ENCODE assay signal across 35 cellular contexts in genomic region chr2:238950551-238950950, GRCh38.
DNase-seq lines count a peak whose midpoint lies in the region; ATAC-seq, FAIRE-seq and TF ChIP-seq lines count a peak whose summit lies in the region.
"Had no signal": no experiment of that assay in that cellular context is flagged by ENCODE, and none has a peak within 500 bp of the region (broad histone marks: within the 10 kb centered on the region; RNA-seq: fewer than 3 reads in every experiment).

No MANE protein-coding gene starts in this region.

- intact Hi-C loops in PC-3 (cut with micrococcal nuclease) (no loop called here), lower lobe of right lung (cut with DNase I) (no loop called here)

- H3K9ac ChIP-seq in PC-3 (ENCODE audit: low read length), result peak overlapping the region; percentile 86; the same call in 1 of the 2 replicates
- H3K9ac ChIP-seq in astrocyte (ENCODE audit: low read length), result no peak overlapping the region
- H3K9ac ChIP-seq: SK-N-SH had no signal

- H3K4me3 ChIP-seq in PC-3 (ENCODE audit: low read length) (no peak overlapping the region), astrocyte (ENCODE audit: insufficient read depth, low read depth, low read length) (no peak overlapping the region), lower lobe of right lung (no peak overlapping the region)
- H3K4me3 ChIP-seq: GM23338, MG63, mucosa of descending colon, PC-9, transverse colon had no signal

- H3K9me3 Mint-ChIP-seq in astrocyte (ENCODE audit: unreplicated experiment) (no peaks in the 10 kb centered on the region), progenitor cell of endocrine pancreas (ENCODE audit: low read depth) (no peaks in the 10 kb centered on the region)
- H3K9me3 Mint-ChIP-seq in stimulated activated memory B cell treated with anti-CD40 and anti-IgM and Interleukin-4, amounts not matched to agents 10 μg/mL and 1 μg/mL and 100 μg/mL, for 72 hours, result no peaks in the 10 kb centered on the region
- H3K9me3 Mint-ChIP-seq in activated naive CD8-positive, alpha-beta T cell treated with anti-CD3 and anti-CD28 coated beads, Interleukin-2, amount 50 U/mL, for 24 hours, result no peaks in the 10 kb centered on the region
- H3K9me3 Mint-ChIP-seq: activated T-cell treated with anti-CD3 and anti-CD28 coated beads, Interleukin-2, amount 50 U/mL, for 24 hours; effector memory CD8-positive, alpha-beta T cell; HFFc6; natural killer cell treated with Interleukin-12 subunit alpha and Interleukin-12 subunit beta and Interleukin-15 and Interleukin-18, amount 100 ng/mL, for 72 hours had no signal

- no peak for FAIRE-seq in astrocyte (lab: Jason Lieb, UNC)
- FAIRE-seq: GM12891, islet of Langerhans had no signal

- H3K4me3 Mint-ChIP-seq in astrocyte (ENCODE audit: unreplicated experiment) (no peak overlapping the region), progenitor cell of endocrine pancreas (ENCODE audit: low read depth) (no peak overlapping the region)
- no peak overlapping the region for H3K4me3 Mint-ChIP-seq in stimulated activated memory B cell treated with anti-CD40 and anti-IgM and Interleukin-4, amounts not matched to agents 10 μg/mL and 1 μg/mL and 100 μg/mL, for 72 hours
- H3K4me3 Mint-ChIP-seq in activated naive CD8-positive, alpha-beta T cell treated with anti-CD3 and anti-CD28 coated beads, Interleukin-2, amount 50 U/mL, for 24 hours, result no peak overlapping the region
- H3K4me3 Mint-ChIP-seq: activated T-cell treated with anti-CD3 and anti-CD28 coated beads, Interleukin-2, amount 50 U/mL, for 24 hours; effector memory CD8-positive, alpha-beta T cell; GM23338; HFFc6; natural killer cell treated with Interleukin-12 subunit alpha and Interleukin-12 subunit beta and Interleukin-15 and Interleukin-18, amount 100 ng/mL, for 72 hours had no signal

- H3K36me3 Mint-ChIP-seq in astrocyte (ENCODE audit: low read depth, unreplicated experiment) (no peaks in the 10 kb centered on the region), progenitor cell of endocrine pancreas (ENCODE audit: insufficient read depth) (no peaks in the 10 kb centered on the region)
- H3K36me3 Mint-ChIP-seq in stimulated activated memory B cell treated with anti-CD40 and anti-IgM and Interleukin-4, amounts not matched to agents 10 μg/mL and 1 μg/mL and 100 μg/mL, for 72 hours, result no peaks in the 10 kb centered on the region
- no peaks in the 10 kb centered on the region for H3K36me3 Mint-ChIP-seq in activated naive CD8-positive, alpha-beta T cell treated with anti-CD3 and anti-CD28 coated beads, Interleukin-2, amount 50 U/mL, for 24 hours (ENCODE audit: low read depth)
- H3K36me3 Mint-ChIP-seq: natural killer cell treated with Interleukin-12 subunit alpha and Interleukin-12 subunit beta and Interleukin-15 and Interleukin-18, amount 100 ng/mL, for 72 hours had no signal

- H3K9me3 ChIP-seq in PC-3 (ENCODE audit: low read length), result no peaks in the 10 kb centered on the region
- peaks cover 2% of the 10 kb centered on the region for H3K9me3 ChIP-seq in astrocyte (ENCODE audit: insufficient read depth, low read depth, low read length)
- H3K9me3 ChIP-seq in lower lobe of right lung, result no peaks in the 10 kb centered on the region
- H3K9me3 ChIP-seq: MG63, mucosa of descending colon, SK-N-SH, transverse colon had no signal

- H3K36me3 ChIP-seq in PC-3 (ENCODE audit: low read depth, low read length) (no peaks in the 10 kb centered on the region), astrocyte (ENCODE audit: insufficient read depth, low read length) (no peaks in the 10 kb centered on the region), lower lobe of right lung (no peaks in the 10 kb centered on the region)
- H3K36me3 ChIP-seq: MG63, transverse colon had no signal

- POLR2A ChIA-PET in PC-3 (lab: Charles Lee; ENCODE audit: unreplicated experiment), result no interaction called here

- peaks cover 19% of the 10 kb centered on the region for H3K4me1 Mint-ChIP-seq in astrocyte (ENCODE audit: low read depth, unreplicated experiment)
- peaks cover 9% of the 10 kb centered on the region for H3K4me1 Mint-ChIP-seq in stimulated activated memory B cell treated with anti-CD40 and anti-IgM and Interleukin-4, amounts not matched to agents 10 μg/mL and 1 μg/mL and 100 μg/mL, for 72 hours
- no peaks in the 10 kb centered on the region for H3K4me1 Mint-ChIP-seq in progenitor cell of endocrine pancreas (ENCODE audit: low read depth)
- H3K4me1 Mint-ChIP-seq in activated naive CD8-positive, alpha-beta T cell treated with anti-CD3 and anti-CD28 coated beads, Interleukin-2, amount 50 U/mL, for 24 hours, result peaks cover 6% of the 10 kb centered on the region

- no peak overlapping the region for H2AFZ ChIP-seq in PC-3 (ENCODE audit: low read length)
- H2AFZ ChIP-seq in astrocyte (ENCODE audit: low read depth, low read length), result no peak overlapping the region
- H2AFZ ChIP-seq: GM23338, PC-9 had no signal

- H3K27ac ChIP-seq in PC-3 (ENCODE audit: low read length) (peak overlapping the region; percentile 99), astrocyte (ENCODE audit: low read depth, low read length) (no peak overlapping the region), lower lobe of right lung (no peak overlapping the region)
- H3K27ac ChIP-seq: PC-9, transverse colon had no signal

- H3K4me2 ChIP-seq in PC-3 (ENCODE audit: low read length), result no peak overlapping the region
- no peak overlapping the region for H3K4me2 ChIP-seq in astrocyte (ENCODE audit: low read length)
- H3K4me2 ChIP-seq: GM23338, PC-9, SK-N-SH had no signal

- no peak for DNase-seq in PC-3
- no peak for DNase-seq in astrocyte (ENCODE audit: low read depth)
- peak; percentile 37 for DNase-seq in lower lobe of right lung
- no peak for DNase-seq in NCI-H748 treated with DMSO at 0.1 percent for 48 hours (lab: John Stamatoyannopoulos, UW)
- DNase-seq in progenitor cell of endocrine pancreas (ENCODE audit: low spot score, unreplicated experiment), result no peak
- no peak for DNase-seq in activated naive CD8-positive, alpha-beta T cell treated with anti-CD3 and anti-CD28 coated beads, Interleukin-2, amount 50 U/mL, for 24 hours
- DNase-seq: activated gamma-delta T cell treated with Interleukin-2 at 50 U/mL for 16 hours; activated T-cell treated with anti-CD3 and anti-CD28 coated beads, Interleukin-2, amount 50 U/mL, for 24 hours; C1 segment of cervical spinal cord; caudate nucleus; COR-L47; DMS53; effector memory CD8-positive, alpha-beta T cell; foreskin fibroblast; HFFc6; KBM-7; MG63; mucosa of descending colon; NCI-H1105; NCI-H187; NCI-H2171 treated with DMSO at 0.1 percent for 48 hours; NCI-H524 treated with DMSO at 0.1 percent for 48 hours; PC-9; retina; SK-N-SH; stimulated activated CD4-positive, alpha-beta T cell treated with anti-CD3 and anti-CD28 coated beads, Interleukin-2, amount 100 ng/mL, for 48 hours; T-helper 2 cell; transverse colon had no signal

- peaks cover 59% of the 10 kb centered on the region for H3K4me1 ChIP-seq in PC-3 (ENCODE audit: insufficient read depth, low read length)
- peaks cover 29% of the 10 kb centered on the region for H3K4me1 ChIP-seq in astrocyte (ENCODE audit: insufficient read depth, low read length)
- peaks cover 7% of the 10 kb centered on the region for H3K4me1 ChIP-seq in lower lobe of right lung
- H3K4me1 ChIP-seq: transverse colon had no signal

- H3K27me3 Mint-ChIP-seq in astrocyte (ENCODE audit: low read depth, unreplicated experiment), result no peaks in the 10 kb centered on the region
- peaks cover 29% of the 10 kb centered on the region for H3K27me3 Mint-ChIP-seq in stimulated activated memory B cell treated with anti-CD40 and anti-IgM and Interleukin-4, amounts not matched to agents 10 μg/mL and 1 μg/mL and 100 μg/mL, for 72 hours
- peaks cover 31% of the 10 kb centered on the region for H3K27me3 Mint-ChIP-seq in progenitor cell of endocrine pancreas
- H3K27me3 Mint-ChIP-seq in activated naive CD8-positive, alpha-beta T cell treated with anti-CD3 and anti-CD28 coated beads, Interleukin-2, amount 50 U/mL, for 24 hours, result peaks cover 7% of the 10 kb centered on the region

- H3K27ac Mint-ChIP-seq in astrocyte (ENCODE audit: unreplicated experiment) (peak overlapping the region; percentile 16), progenitor cell of endocrine pancreas (no peak overlapping the region)
- no peak overlapping the region for H3K27ac Mint-ChIP-seq in stimulated activated memory B cell treated with anti-CD40 and anti-IgM and Interleukin-4, amounts not matched to agents 10 μg/mL and 1 μg/mL and 100 μg/mL, for 72 hours
- H3K27ac Mint-ChIP-seq in activated naive CD8-positive, alpha-beta T cell treated with anti-CD3 and anti-CD28 coated beads, Interleukin-2, amount 50 U/mL, for 24 hours, result no peak overlapping the region
- H3K27ac Mint-ChIP-seq: activated T-cell treated with anti-CD3 and anti-CD28 coated beads, Interleukin-2, amount 50 U/mL, for 24 hours; effector memory CD8-positive, alpha-beta T cell; GM23338; natural killer cell treated with Interleukin-12 subunit alpha and Interleukin-12 subunit beta and Interleukin-15 and Interleukin-18, amount 100 ng/mL, for 72 hours had no signal

- H3K9me2 ChIP-seq in PC-3 (replicated peaks; ENCODE audit: low read length), result no peaks in the 10 kb centered on the region
- H3K9me2 ChIP-seq: SK-N-SH had no signal

- peaks cover 10% of the 10 kb centered on the region for H3F3A ChIP-seq in PC-3 (ENCODE audit: low read length, unreplicated experiment)

- no peaks in the 10 kb centered on the region for H3K27me3 ChIP-seq in PC-3 (ENCODE audit: low read length)
- H3K27me3 ChIP-seq in astrocyte (ENCODE audit: insufficient read depth, low read length), result no peaks in the 10 kb centered on the region
- H3K27me3 ChIP-seq in lower lobe of right lung (ENCODE audit: low read depth), result no peaks in the 10 kb centered on the region
- H3K27me3 ChIP-seq: MG63 had no signal

- H3K79me2 ChIP-seq in PC-3 (ENCODE audit: low read length) (peaks cover 20% of the 10 kb centered on the region), astrocyte (ENCODE audit: insufficient read depth, low read length) (no peaks in the 10 kb centered on the region)

- ATAC-seq in PC-3 (no peak), lower lobe of right lung (no peak), HG03159 (IDR thresholded peaks at IDR 0.05; ENCODE audit: unreplicated experiment) (no peak)
- ATAC-seq in stimulated activated memory B cell treated with anti-CD40 and anti-IgM and Interleukin-4, amounts not matched to agents 10 μg/mL and 1 μg/mL and 100 μg/mL, for 72 hours, result peak; percentile 42
- ATAC-seq in activated naive CD8-positive, alpha-beta T cell treated with anti-CD3 and anti-CD28 coated beads, Interleukin-2, amount 50 U/mL, for 24 hours, result no peak
- ATAC-seq: effector memory CD8-positive, alpha-beta T cell; esophagus mucosa; GM23338; mucosa of descending colon had no signal

- no peak for TF ChIP-seq CTCF in PC-3 (conservative IDR thresholded peaks at IDR 0.05; ENCODE audit: low read depth, low read length)
- no peak for TF ChIP-seq CTCF in astrocyte (IDR thresholded peaks at IDR 0.05; ENCODE audit: insufficient read depth, low read depth, low read length)
- no peak for TF ChIP-seq CTCF in lower lobe of right lung (IDR thresholded peaks at IDR 0.05)
- TF ChIP-seq CTCF in progenitor cell of endocrine pancreas (IDR thresholded peaks at IDR 0.05; ENCODE audit: unreplicated experiment), result no peak

- BruUV-seq in PC-3 (replicated peaks; lab: Mats Ljungman, UMichigan), result no TSS peak

- H4K20me1 ChIP-seq in PC-3 (ENCODE audit: low read length) (no peaks in the 10 kb centered on the region), astrocyte (ENCODE audit: insufficient read depth, low read length) (no peaks in the 10 kb centered on the region)

- CTCF ChIA-PET in PC-3 (lab: Charles Lee), result no interaction called here
